ENCODE assay signal across 8 cellular contexts in genomic region chr9:125409637-125410521, GRCh38.
DNase-seq lines count a peak whose midpoint lies in the region; ATAC-seq lines count a peak whose summit lies in the region.

No MANE protein-coding gene starts in this region.

- CTCF ChIA-PET in activated CD4-positive, alpha-beta memory T cell treated with anti-CD3 and anti-CD28 coated beads, Interleukin-2, amount 10 ng/mL, durations not matched to agents 7 days and 5 days (lab: Charles Lee), result no interaction called here

- H3K36me3 Mint-ChIP-seq in activated CD4-positive, alpha-beta memory T cell treated with anti-CD3 and anti-CD28 coated beads, Interleukin-2, amount 10 ng/mL, durations not matched to agents 7 days and 5 days (ENCODE audit: low read depth), result no peaks in the 10 kb centered on the region
- no peaks in the 10 kb centered on the region for H3K36me3 Mint-ChIP-seq in immature natural killer cell

- POLR2A ChIA-PET in activated CD4-positive, alpha-beta memory T cell treated with anti-CD3 and anti-CD28 coated beads, Interleukin-2, amount 10 ng/mL, durations not matched to agents 7 days and 5 days (lab: Charles Lee), result no interaction called here

- no peak overlapping the region for H3K27ac Mint-ChIP-seq in activated CD4-positive, alpha-beta memory T cell treated with anti-CD3 and anti-CD28 coated beads, Interleukin-2, amount 10 ng/mL, durations not matched to agents 7 days and 5 days
- H3K27ac Mint-ChIP-seq in immature natural killer cell, result peak overlapping the region in 4 of 6 donors; percentile 0 to 90 (median 44)

- H3K4me1 Mint-ChIP-seq in activated CD4-positive, alpha-beta memory T cell treated with anti-CD3 and anti-CD28 coated beads, Interleukin-2, amount 10 ng/mL, durations not matched to agents 7 days and 5 days, result peaks cover 14% of the 10 kb centered on the region
- H3K4me1 Mint-ChIP-seq in immature natural killer cell, result peaks cover 7 to 8% of the 10 kb centered on the region in 2 donors

- no peak for ATAC-seq in HG03354 (IDR thresholded peaks at IDR 0.05; ENCODE audit: poor library complexity, severe bottlenecking, unreplicated experiment)
- ATAC-seq in HG03439 (IDR thresholded peaks at IDR 0.05; ENCODE audit: unreplicated experiment), result no peak
- no peak for ATAC-seq in GM21717 (IDR thresholded peaks at IDR 0.05; ENCODE audit: unreplicated experiment)

- H3K4me3 Mint-ChIP-seq in activated CD4-positive, alpha-beta memory T cell treated with anti-CD3 and anti-CD28 coated beads, Interleukin-2, amount 10 ng/mL, durations not matched to agents 7 days and 5 days, result peak overlapping the region; percentile 18
- peak overlapping the region; percentile 49 to 67 (median 56) for H3K4me3 Mint-ChIP-seq in immature natural killer cell

- DNase-seq in NCI-H82 (lab: John Stamatoyannopoulos, UW) (peak; percentile 61), NCI-H82 treated with DMSO at 0.1 percent for 48 hours (lab: John Stamatoyannopoulos, UW; ENCODE audit: unreplicated experiment) (no peak), M059J (ENCODE audit: low read depth) (peak; percentile 57), immature natural killer cell (peak in 2 of 3 donors; percentile 28 to 56)
- peak; percentile 34 for DNase-seq in activated CD4-positive, alpha-beta memory T cell treated with anti-CD3 and anti-CD28 coated beads, Interleukin-2, amount 10 ng/mL, durations not matched to agents 7 days and 5 days

- H3K9me3 Mint-ChIP-seq in activated CD4-positive, alpha-beta memory T cell treated with anti-CD3 and anti-CD28 coated beads, Interleukin-2, amount 10 ng/mL, durations not matched to agents 7 days and 5 days, result no peaks in the 10 kb centered on the region
- peaks cover 0 to 1% (median 0%) of the 10 kb centered on the region in 6 donors for H3K9me3 Mint-ChIP-seq in immature natural killer cell

- peaks cover 15% of the 10 kb centered on the region for H3K27me3 Mint-ChIP-seq in activated CD4-positive, alpha-beta memory T cell treated with anti-CD3 and anti-CD28 coated beads, Interleukin-2, amount 10 ng/mL, durations not matched to agents 7 days and 5 days
- peaks cover 3 to 9% (median 8%) of the 10 kb centered on the region in 3 donors for H3K27me3 Mint-ChIP-seq in immature natural killer cell (ENCODE audit: low read depth in 3 of 3)
